Comparison of ENCODE assay signal across 1 cellular context in genomic region chr9:2655411-2655901, GRCh38.
TF ChIP-seq lines count a peak whose summit lies in the region.

No MANE protein-coding gene starts in this region.

TF ChIP-seq in GM23338, 12 proteins besides CTCF, POLR2A, EP300 and RAD21 (continued from another document):
- TF ChIP-seq POLR2AphosphoS5 (IDR thresholded peaks at IDR 0.05; ENCODE audit: low read depth), result no peak
- TF ChIP-seq ZNF331 (CRISPR knock-in tag; IDR thresholded peaks at IDR 0.05; ENCODE audit: low read depth), result no peak
- TF ChIP-seq NANOG (IDR thresholded peaks at IDR 0.05; ENCODE audit: borderline replicate concordance), result no peak
TF ChIP-seq in GM23338: peak in this region for 0.
